1 cellular context compared by ENCODE assay signal in the genomic region with DNA sequence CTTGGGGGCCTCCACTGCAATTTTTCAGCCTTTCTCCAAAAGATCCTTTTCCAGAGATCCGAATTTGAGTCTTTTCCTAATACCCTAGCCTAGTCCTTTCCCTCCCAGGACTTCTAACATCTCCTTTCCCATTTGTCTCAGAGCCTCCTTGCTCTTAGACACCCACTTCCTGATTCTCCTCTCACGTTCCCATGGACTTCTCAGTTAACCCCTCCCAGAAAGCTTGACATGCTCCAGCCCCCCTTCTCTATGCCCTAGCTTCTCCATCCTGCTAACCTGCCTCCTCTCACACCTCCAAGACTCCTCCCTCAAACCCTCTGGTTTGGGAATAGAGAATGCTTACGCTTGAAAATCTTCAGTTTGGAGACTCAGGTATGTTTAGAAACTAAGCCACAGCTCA.
TF ChIP-seq lines count a peak whose summit lies in the region.

No MANE protein-coding gene starts in this region.

TF ChIP-seq in endothelial cell of umbilical vein, 7 proteins besides CTCF, POLR2A, EP300 and RAD21:
- TF ChIP-seq, protein P1, sequence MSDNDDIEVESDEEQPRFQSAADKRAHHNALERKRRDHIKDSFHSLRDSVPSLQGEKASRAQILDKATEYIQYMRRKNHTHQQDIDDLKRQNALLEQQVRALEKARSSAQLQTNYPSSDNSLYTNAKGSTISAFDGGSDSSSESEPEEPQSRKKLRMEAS (IDR thresholded peaks at IDR 0.05; ENCODE audit: insufficient read depth, insufficient read length): no peak
- no peak for TF ChIP-seq JUN (IDR thresholded peaks at IDR 0.05; ENCODE audit: borderline replicate concordance, insufficient read depth, insufficient read length, low read depth)
